ENCODE assay signal across 10 cellular contexts in genomic region chr5:151694035-151694485, GRCh38. TPM values are rescaled to one million over a fixed set of nuclear protein-coding genes. Genes with fewer than 3 reads are reported as not detected.
A peak's percentile ranks its signal among the peaks of the same experiment; 100 is the strongest.
DNase-seq lines count a peak whose midpoint lies in the region; ATAC-seq lines count a peak whose summit lies in the region.
"Had no signal": no experiment of that assay in that cellular context is flagged by ENCODE, and none has a peak within 500 bp of the region (broad histone marks: within the 10 kb centered on the region; RNA-seq: fewer than 3 reads in every experiment).

No MANE protein-coding gene starts in this region.

- H3K4me3 ChIP-seq in GM23248: no peak overlapping the region

- DNase-seq in GM23248 (peak; percentile 53), amniotic epithelial cell (ENCODE audit: low read depth) (peak; percentile 45), inferior parietal cortex (ENCODE audit: extremely low spot score) (peak; percentile 79), putamen (ENCODE audit: low spot score) (peak; percentile 97), T1000 (lab: John Stamatoyannopoulos, UW) (no peak)
- DNase-seq: activated naive CD8-positive, alpha-beta T cell treated with anti-CD3 and anti-CD28 coated beads, Interleukin-2, amount 10 ng/mL, durations not matched to agents 7 days and 5 days; NCI-H446 treated with DMSO at 0.1 percent for 48 hours had no signal

- WGBS in GM23248 (ENCODE audit: low coverage in 1 of 2, low lambda C conversion rate in 2 of 2, missing lambda C conversion rate in 2 of 2), 2 experiments: 77 to 89% methylated on average over 3 of the region's 3 CpGs

- in situ Hi-C loops in GM23248 (cut with MboI): no loop called here

- no peaks in the 10 kb centered on the region for H4K20me1 ChIP-seq in GM23248 (ENCODE audit: insufficient read depth)

- H3K79me2 ChIP-seq in GM23248 (ENCODE audit: insufficient read depth): 0 out of 2 replicates have a peak, but pooled peaks cover 8% of the 10 kb centered on the region

- H3K4me1 ChIP-seq in GM23248 (ENCODE audit: insufficient read depth): peaks cover 44% of the 10 kb centered on the region

- no peaks in the 10 kb centered on the region for H3K9me2 ChIP-seq in GM23248 (ENCODE audit: insufficient read depth)

- peak overlapping the region; percentile 100 for H3K27ac ChIP-seq in GM23248

- peaks cover 38% of the 10 kb centered on the region for H3F3A ChIP-seq in GM23248 (ENCODE audit: insufficient read depth)

- no peaks in the 10 kb centered on the region for H3K9me3 ChIP-seq in GM23248 (ENCODE audit: low read depth)

- no peaks in the 10 kb centered on the region for H3K27me3 ChIP-seq in GM23248 (replicated peaks; ENCODE audit: insufficient read depth)

- H3K36me3 ChIP-seq in GM23248 (ENCODE audit: low read depth): no peaks in the 10 kb centered on the region

- no peak overlapping the region for H3K4me2 ChIP-seq in GM23248 (ENCODE audit: unreplicated experiment)

- H2AFZ ChIP-seq in GM23248: no peak overlapping the region

- H3K9ac ChIP-seq in GM23248: no peak overlapping the region

- ATAC-seq in HG03095 (IDR thresholded peaks at IDR 0.05; ENCODE audit: unreplicated experiment): no peak
- no peak for ATAC-seq in GM18498 (IDR thresholded peaks at IDR 0.05; ENCODE audit: unreplicated experiment)
- no peak for ATAC-seq in HG03469 (IDR thresholded peaks at IDR 0.05; ENCODE audit: unreplicated experiment)

RNA-seq across cellular contexts. Expression of gene SPARC, which starts 7.3 kb away (rescaled TPM):
- total RNA-seq in GM23248 (2014; rRNA removed; shearing (Covaris generic)): 5,563 and 6,520 TPM in 2 replicates
- 20,092 and 20,398 TPM in 2 replicates for polyA plus RNA-seq in GM23248 (2016; fragmentation: Nextera tagmentation; extraction: Ambion mirVana)
